Comparison of ENCODE assay signal across 40 cellular contexts in genomic region chrX:63932907-63933306, GRCh38.
"Had no signal": no experiment of that assay in that cellular context is flagged by ENCODE, and none has a peak within 500 bp of the region (broad histone marks: within the 10 kb centered on the region; RNA-seq: fewer than 3 reads in every experiment).

No MANE protein-coding gene starts in this region.

- H3K27ac Mint-ChIP-seq: activated naive CD4-positive, alpha-beta T cell treated with anti-CD3 and anti-CD28 coated beads for 36 hours; activated naive CD4-positive, alpha-beta T cell treated with anti-CD3 and anti-CD28 coated beads, Interleukin-2, amount 10 ng/mL, durations not matched to agents 7 days and 5 days; activated naive CD4-positive, alpha-beta T cell treated with anti-CD3 and anti-CD28 coated beads, Interleukin-2, amount 50 U/mL, for 24 hours; activated naive CD4-positive, alpha-beta T cell treated with anti-CD3 and anti-CD28 coated beads, Interleukin-2, amount 50 U/mL, for 72 hours; activated naive CD8-positive, alpha-beta T cell; activated naive CD8-positive, alpha-beta T cell treated with anti-CD3 and anti-CD28 coated beads for 36 hours; activated naive CD8-positive, alpha-beta T cell treated with anti-CD3 and anti-CD28 coated beads, Interleukin-2, amount 10 ng/mL, durations not matched to agents 7 days and 5 days; activated naive CD8-positive, alpha-beta T cell treated with anti-CD3 and anti-CD28 coated beads, Interleukin-2, amount 50 U/mL, for 24 hours; activated T-cell treated with anti-CD3 and anti-CD28 coated beads, Interleukin-2, amount 50 U/mL, for 24 hours; activated T-cell treated with anti-CD3 and anti-CD28 coated beads, Interleukin-2, amount 50 U/mL, for 72 hours; activated T-helper 17 cell treated with anti-CD3 and anti-CD28 coated beads, Interleukin-2, amount 50 U/mL, for 72 hours; activated T-helper 2 cell treated with anti-CD3 and anti-CD28 coated beads, Interferon-gamma antibody, Interleukin-2, Interleukin-4, amounts not matched to agents 10 μg/mL and 5 μg/mL and 100 μg/mL, durations not matched to agents 14 hours and 24 hours and 36 hours; brain had no signal

- H3K9me3 Mint-ChIP-seq: activated naive CD4-positive, alpha-beta T cell treated with anti-CD3 and anti-CD28 coated beads, Interleukin-2, amount 50 U/mL, for 24 hours; activated naive CD8-positive, alpha-beta T cell treated with anti-CD3 and anti-CD28 coated beads, Interleukin-2, amount 50 U/mL, for 24 hours; central memory CD8-positive, alpha-beta T cell had no signal

- ATAC-seq: activated naive CD4-positive, alpha-beta T cell treated with anti-CD3 and anti-CD28 coated beads, Interleukin-2, amount 50 U/mL, for 72 hours; activated naive CD8-positive, alpha-beta T cell treated with anti-CD3 and anti-CD28 coated beads, Interleukin-2, amount 50 U/mL, for 24 hours; activated T-cell treated with anti-CD3 and anti-CD28 coated beads, Interleukin-2, amount 50 U/mL, for 4 hours; activated T-cell treated with anti-CD3 and anti-CD28 coated beads, Interleukin-2, amount 50 U/mL, for 72 hours; activated T-helper 17 cell treated with anti-CD3 and anti-CD28 coated beads, Interleukin-2, amount 50 U/mL, for 72 hours; body of pancreas had no signal

- FAIRE-seq: astrocyte, bronchial epithelial cell had no signal

- H3K4me3 ChIP-seq: adrenal gland, ascending aorta, body of pancreas, breast epithelium, cardiac muscle cell had no signal

- H3K27me3 Mint-ChIP-seq: activated naive CD4-positive, alpha-beta T cell treated with anti-CD3 and anti-CD28 coated beads, Interleukin-2, amount 10 ng/mL, durations not matched to agents 7 days and 5 days; activated naive CD4-positive, alpha-beta T cell treated with anti-CD3 and anti-CD28 coated beads, Interleukin-2, amount 50 U/mL, for 24 hours; activated naive CD8-positive, alpha-beta T cell; activated naive CD8-positive, alpha-beta T cell treated with anti-CD3 and anti-CD28 coated beads for 36 hours; activated naive CD8-positive, alpha-beta T cell treated with anti-CD3 and anti-CD28 coated beads, Interleukin-2, amount 10 ng/mL, durations not matched to agents 7 days and 5 days; activated naive CD8-positive, alpha-beta T cell treated with anti-CD3 and anti-CD28 coated beads, Interleukin-2, amount 50 U/mL, for 24 hours; activated T-helper 17 cell treated with anti-CD3 and anti-CD28 coated beads, Interleukin-2, amount 50 U/mL, for 72 hours; brain; central memory CD8-positive, alpha-beta T cell had no signal

- DNase-seq: activated effector memory CD4-positive, alpha-beta T cell treated with anti-CD3 and anti-CD28 coated beads, Interleukin-2, amount 50 U/mL, for 16 hours; activated effector memory CD4-positive, alpha-beta T cell treated with Interleukin-2 at 50 U/mL for 16 hours; activated gamma-delta T cell; activated gamma-delta T cell treated with Interleukin-2 at 50 U/mL for 16 hours; activated naive CD4-positive, alpha-beta T cell; activated naive CD4-positive, alpha-beta T cell treated with anti-CD3 and anti-CD28 coated beads for 36 hours; activated naive CD4-positive, alpha-beta T cell treated with anti-CD3 and anti-CD28 coated beads, Interleukin-2, amount 10 ng/mL, durations not matched to agents 7 days and 5 days; activated naive CD4-positive, alpha-beta T cell treated with anti-CD3 and anti-CD28 coated beads, Interleukin-2, amount 50 U/mL, for 16 hours; activated naive CD4-positive, alpha-beta T cell treated with Interleukin-2 at 50 U/mL for 16 hours; activated naive CD8-positive, alpha-beta T cell treated with anti-CD3 and anti-CD28 coated beads for 36 hours; activated naive CD8-positive, alpha-beta T cell treated with anti-CD3 and anti-CD28 coated beads, Interleukin-2, amount 10 ng/mL, durations not matched to agents 7 days and 5 days; activated naive CD8-positive, alpha-beta T cell treated with anti-CD3 and anti-CD28 coated beads, Interleukin-2, amount 50 U/mL, for 24 hours; activated T-cell treated with anti-CD3 and anti-CD28 coated beads for 4 hours; activated T-cell treated with anti-CD3 and anti-CD28 coated beads, Interleukin-2, amount 50 U/mL, for 1 hour; activated T-cell treated with anti-CD3 and anti-CD28 coated beads, Interleukin-2, amount 50 U/mL, for 24 hours; activated T-cell treated with anti-CD3 and anti-CD28 coated beads, Interleukin-2, amount 50 U/mL, for 4 hours; activated T-cell treated with anti-CD3 and anti-CD28 coated beads, Interleukin-2, amount 50 U/mL, for 48 hours; activated T-cell treated with anti-CD3 and anti-CD28 coated beads, Interleukin-2, amount 50 U/mL, for 72 hours; adrenal gland; amniotic stem cell; amygdala; anterior cingulate cortex; aorta; body of pancreas; brain microvascular endothelial cell; caudate nucleus; central memory CD4-positive, alpha-beta T cell; cerebellar nuclear complex had no signal

- H3K27ac ChIP-seq: adrenal gland, ascending aorta, body of pancreas, brain microvascular endothelial cell, breast epithelium, cardiac muscle cell had no signal

- H3K36me3 ChIP-seq: adrenal gland, ascending aorta, brain microvascular endothelial cell, breast epithelium, cardiac muscle cell had no signal

- H3K4me3 Mint-ChIP-seq: activated naive CD4-positive, alpha-beta T cell treated with anti-CD3 and anti-CD28 coated beads for 36 hours; activated naive CD4-positive, alpha-beta T cell treated with anti-CD3 and anti-CD28 coated beads, Interleukin-2, amount 10 ng/mL, durations not matched to agents 7 days and 5 days; activated naive CD4-positive, alpha-beta T cell treated with anti-CD3 and anti-CD28 coated beads, Interleukin-2, amount 50 U/mL, for 24 hours; activated naive CD8-positive, alpha-beta T cell; activated naive CD8-positive, alpha-beta T cell treated with anti-CD3 and anti-CD28 coated beads for 36 hours; activated naive CD8-positive, alpha-beta T cell treated with anti-CD3 and anti-CD28 coated beads, Interleukin-2, amount 10 ng/mL, durations not matched to agents 7 days and 5 days; activated naive CD8-positive, alpha-beta T cell treated with anti-CD3 and anti-CD28 coated beads, Interleukin-2, amount 50 U/mL, for 24 hours; activated T-cell treated with anti-CD3 and anti-CD28 coated beads, Interleukin-2, amount 50 U/mL, for 24 hours; activated T-cell treated with anti-CD3 and anti-CD28 coated beads, Interleukin-2, amount 50 U/mL, for 4 hours; activated T-cell treated with anti-CD3 and anti-CD28 coated beads, Interleukin-2, amount 50 U/mL, for 72 hours; activated T-helper 17 cell treated with anti-CD3 and anti-CD28 coated beads, Interleukin-2, amount 50 U/mL, for 72 hours; brain; central memory CD8-positive, alpha-beta T cell had no signal

- H3K4me1 ChIP-seq: adrenal gland, breast epithelium had no signal

- H3K27me3 ChIP-seq: adrenal gland, ascending aorta, body of pancreas, brain microvascular endothelial cell, cardiac muscle cell had no signal

- H3K9me3 ChIP-seq: adrenal gland, ascending aorta, body of pancreas had no signal

- H3K4me1 Mint-ChIP-seq: activated naive CD4-positive, alpha-beta T cell treated with anti-CD3 and anti-CD28 coated beads, Interleukin-2, amount 10 ng/mL, durations not matched to agents 7 days and 5 days; activated naive CD4-positive, alpha-beta T cell treated with anti-CD3 and anti-CD28 coated beads, Interleukin-2, amount 50 U/mL, for 24 hours; activated naive CD8-positive, alpha-beta T cell treated with anti-CD3 and anti-CD28 coated beads for 36 hours; activated naive CD8-positive, alpha-beta T cell treated with anti-CD3 and anti-CD28 coated beads, Interleukin-2, amount 10 ng/mL, durations not matched to agents 7 days and 5 days; activated naive CD8-positive, alpha-beta T cell treated with anti-CD3 and anti-CD28 coated beads, Interleukin-2, amount 50 U/mL, for 24 hours; activated T-helper 17 cell treated with anti-CD3 and anti-CD28 coated beads, Interleukin-2, amount 50 U/mL, for 72 hours; brain; central memory CD8-positive, alpha-beta T cell had no signal

- H3K36me3 Mint-ChIP-seq: activated naive CD4-positive, alpha-beta T cell treated with anti-CD3 and anti-CD28 coated beads, Interleukin-2, amount 10 ng/mL, durations not matched to agents 7 days and 5 days; activated naive CD4-positive, alpha-beta T cell treated with anti-CD3 and anti-CD28 coated beads, Interleukin-2, amount 50 U/mL, for 24 hours; activated naive CD8-positive, alpha-beta T cell; activated naive CD8-positive, alpha-beta T cell treated with anti-CD3 and anti-CD28 coated beads for 36 hours; activated naive CD8-positive, alpha-beta T cell treated with anti-CD3 and anti-CD28 coated beads, Interleukin-2, amount 10 ng/mL, durations not matched to agents 7 days and 5 days; brain had no signal
